ENCODE assay signal across 29 cellular contexts in genomic region chr5:24864244-24864643, GRCh38.
"Had no signal": no experiment of that assay in that cellular context is flagged by ENCODE, and none has a peak within 500 bp of the region (broad histone marks: within the 10 kb centered on the region; RNA-seq: fewer than 3 reads in every experiment).

No MANE protein-coding gene starts in this region.

- H3K4me2 ChIP-seq: KMS-11 had no signal

- H3K27me3 ChIP-seq: Peyer's patch, SJSA1 had no signal

- ATAC-seq: PC-3, SK-N-SH treated with all-trans-retinoic acid at 6 μM for 48 hours had no signal

- H3K4me1 ChIP-seq: Peyer's patch, SJSA1 had no signal

- DNase-seq: Karpas-422, MM.1S, MV-4-11, NCI-H1092, NCI-H1105, NCI-H1417 treated with DMSO at 0.1 percent for 48 hours, NCI-H1436 treated with DMSO at 0.1 percent for 48 hours, NCI-H1694 treated with DMSO at 0.1 percent for 48 hours, NCI-H187 treated with DMSO at 0.1 percent for 48 hours, NCI-H2029, NCI-H2081, NCI-H2171 treated with DMSO at 0.1 percent for 48 hours, NCI-H2227 treated with DMSO at 0.1 percent for 48 hours, NCI-H345, NCI-H446, NCI-H510A treated with DMSO at 0.1 percent for 48 hours, NCI-H524 treated with DMSO at 0.1 percent for 48 hours, NCI-H526 treated with DMSO at 0.1 percent for 48 hours, NCI-H774, PC-3, Peyer's patch, Right ventricle myocardium superior, RPMI8226, SHP77 treated with DMSO at 0.1 percent for 48 hours, SW 1271, T-helper 1 cell had no signal

- H3K9ac ChIP-seq: KMS-11 had no signal

- H3K27ac ChIP-seq: KMS-11, Peyer's patch, SJSA1 had no signal

- H3K36me3 ChIP-seq: Peyer's patch, SJSA1 had no signal

- H3K9me3 ChIP-seq: SJSA1 had no signal

- H3K4me3 ChIP-seq: Peyer's patch, SJSA1 had no signal
